ENCODE assay signal across 9 cellular contexts in genomic region chr1:41003640-41004220, GRCh38. TPM values are rescaled to one million over a fixed set of nuclear protein-coding genes. Genes with fewer than 3 reads are reported as not detected.
A peak's percentile ranks its signal among the peaks of the same experiment; 100 is the strongest.
DNase-seq lines count a peak whose midpoint lies in the region; ATAC-seq, FAIRE-seq and TF ChIP-seq lines count a peak whose summit lies in the region.
"Had no signal": no experiment of that assay in that cellular context is flagged by ENCODE, and none has a peak within 500 bp of the region (broad histone marks: within the 10 kb centered on the region; RNA-seq: fewer than 3 reads in every experiment).

No MANE protein-coding gene starts in this region.

- DNase-seq in DMS53 (lab: John Stamatoyannopoulos, UW) (peak; percentile 60), DMS53 treated with DMSO at 0.1 percent for 48 hours (lab: John Stamatoyannopoulos, UW; ENCODE audit: unreplicated experiment) (no peak), NCI-H2029 (lab: John Stamatoyannopoulos, UW) (peak; percentile 100), WERI-Rb-1 (peak; percentile 43), MCF 10A (ENCODE audit: unreplicated experiment) (peak; percentile 98), kidney (peak; percentile 97)
- peak; percentile 78 to 86 for DNase-seq in stimulated activated CD4-positive, alpha-beta T cell treated with anti-CD3 and anti-CD28 coated beads, Interleukin-2, amount 100 ng/mL, for 48 hours

- H3K4me3 Mint-ChIP-seq in MCF 10A (ENCODE audit: unreplicated experiment) = no peak overlapping the region

- H3K36me3 ChIP-seq in WERI-Rb-1 (peaks cover 100% of the 10 kb centered on the region), kidney (ENCODE audit: control insufficient read depth in 1 of 2, insufficient read depth in 2 of 2, low read length in 2 of 2) (peaks cover 23 to 41% of the 10 kb centered on the region in 2 donors)

- peaks cover 4 to 9% of the 10 kb centered on the region in 2 donors for H3K4me1 ChIP-seq in kidney (ENCODE audit: control insufficient read depth in 1 of 2, insufficient read depth in 1 of 2, low read depth in 1 of 2, low read length in 2 of 2)

- CTCF ChIA-PET in MCF 10A (lab: Yijun Ruan, JAX) = interaction anchor here (0.6 to 2.5 kb wide), 22 partner anchors 8 to 1792 kb away, joined by 3 to 15 read pairs (median 4); no protein-coding TSS in a partner anchor

- peak; percentile 97 for ATAC-seq in HG02870 (IDR thresholded peaks at IDR 0.05; ENCODE audit: unreplicated experiment)

- POLR2A ChIA-PET in MCF 10A (lab: Yijun Ruan, JAX) = interaction anchor here (0.6 to 4.6 kb wide), 16 partner anchors 9 to 1471 kb away, joined by 3 to 33 read pairs (median 4); partner anchors contain the start of genes CITED4 and CTPS1

- no peak overlapping the region for H3K4me3 ChIP-seq in WERI-Rb-1 (ENCODE audit: low read depth, low read length)
- no peak overlapping the region for H3K4me3 ChIP-seq in kidney (ENCODE audit: low read length in 2 of 2)

- H3K27ac Mint-ChIP-seq in MCF 10A (ENCODE audit: low read depth, unreplicated experiment) = no peak overlapping the region

- TF ChIP-seq CTCF in WERI-Rb-1 (IDR thresholded peaks at IDR 0.05; ENCODE audit: low read depth, low read length) (peak; percentile 50), MCF 10A (IDR thresholded peaks at IDR 0.05; ENCODE audit: unreplicated experiment) (peak; percentile 47), kidney (IDR thresholded peaks at IDR 0.05; ENCODE audit: borderline replicate concordance, extremely low read depth, insufficient read depth) (peak; percentile 63)

- H3K36me3 Mint-ChIP-seq in MCF 10A (ENCODE audit: insufficient read depth, unreplicated experiment) = peaks cover 85% of the 10 kb centered on the region

- intact Hi-C loops in MCF 10A (cut with micrococcal nuclease) = loop anchor here (1.0 kb wide), 1 partner anchor 155 kb away; no protein-coding TSS in a partner anchor
- intact Hi-C loops in kidney (cut with DNase I) = no loop called here

- H3K4me1 Mint-ChIP-seq in MCF 10A (ENCODE audit: insufficient read depth, unreplicated experiment) = peaks cover 32% of the 10 kb centered on the region

- BruUV-seq in MCF 10A (replicated peaks; lab: Mats Ljungman, UMichigan) = no TSS peak

- H3K27me3 Mint-ChIP-seq in MCF 10A (ENCODE audit: insufficient read depth, unreplicated experiment) = no peaks in the 10 kb centered on the region

- no peak overlapping the region for H3K9ac ChIP-seq in kidney (ENCODE audit: low read length in 2 of 2)

- FAIRE-seq in kidney (lab: Jason Lieb, UNC) = no peak
- FAIRE-seq: A204.1 had no signal

- H3K27me3 ChIP-seq in WERI-Rb-1 (ENCODE audit: insufficient read depth, low read depth, severe bottlenecking) = no peaks in the 10 kb centered on the region

- no peak overlapping the region for H3K27ac ChIP-seq in WERI-Rb-1
- H3K27ac ChIP-seq in kidney (ENCODE audit: low read depth in 2 of 2, low read length in 2 of 2) = no peak overlapping the region

- H3K9me3 ChIP-seq in WERI-Rb-1 (ENCODE audit: severe bottlenecking) (no peaks in the 10 kb centered on the region), kidney (ENCODE audit: control insufficient read depth in 1 of 2, low read length in 2 of 2) (no peaks in the 10 kb centered on the region)

- H3K9me3 Mint-ChIP-seq in MCF 10A (ENCODE audit: unreplicated experiment) = no peaks in the 10 kb centered on the region

RNA-seq across cellular contexts. Expression of gene SLFNL1, which starts 17.8 kb away (rescaled TPM):
- 0.28 and 0.29 TPM in 2 replicates for total RNA-seq in MCF 10A (2022)
- 0.50 TPM for total RNA-seq in kidney
- 0.32 TPM for polyA plus RNA-seq in kidney (ENCODE audit: insufficient read depth, low read depth, low replicate concordance)

RNA-seq across cellular contexts. Expression of gene CTPS1, which starts 24.2 kb away (rescaled TPM):
- total RNA-seq in MCF 10A (2022) (54.1 and 69.9 TPM in 2 replicates), kidney (23.8 TPM)
- 8.8 TPM for polyA plus RNA-seq in kidney (ENCODE audit: insufficient read depth, low read depth, low replicate concordance)
